24 cellular contexts compared by ENCODE assay signal in the genomic region with DNA sequence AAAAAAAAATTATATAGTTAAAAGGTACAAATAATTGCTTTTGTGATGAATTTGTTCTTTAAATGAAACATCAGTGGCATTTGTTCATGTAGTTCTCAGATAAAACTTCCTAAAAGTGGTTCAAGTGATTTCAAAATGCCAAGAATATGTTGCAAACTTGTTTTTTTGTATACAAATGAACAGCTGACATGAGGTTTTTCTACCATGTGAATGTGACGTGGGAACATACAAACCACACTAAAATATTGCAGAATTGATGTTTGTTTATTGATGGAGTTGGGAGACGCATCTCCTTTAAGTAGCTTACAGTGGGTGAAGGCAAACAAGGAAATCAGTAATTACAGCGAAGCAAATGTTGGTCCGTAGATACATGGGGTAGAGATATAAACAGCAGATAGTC.
"Had no signal": no experiment of that assay in that cellular context is flagged by ENCODE, and none has a peak within 500 bp of the region (broad histone marks: within the 10 kb centered on the region; RNA-seq: fewer than 3 reads in every experiment).

No MANE protein-coding gene starts in this region.

- H3K27me3 ChIP-seq: body of pancreas, foreskin keratinocyte, hepatocyte, left lung, uterus had no signal

- H3K27me3 Mint-ChIP-seq: activated naive CD8-positive, alpha-beta T cell treated with anti-CD3 and anti-CD28 coated beads, Interleukin-2, amount 50 U/mL, for 24 hours; natural killer cell treated with Interleukin-12 subunit alpha and Interleukin-12 subunit beta and Interleukin-15 and Interleukin-18, amount 100 ng/mL, for 72 hours; stimulated activated naive B cell treated with anti-CD40 and anti-IgM and Interleukin-4, amounts not matched to agents 10 μg/mL and 1 μg/mL and 100 μg/mL, for 72 hours; T-helper 17 cell had no signal

- H2AFZ ChIP-seq: hepatocyte, parathyroid adenoma had no signal

- H3K36me3 ChIP-seq: left lung, uterus had no signal

- H3K27ac Mint-ChIP-seq: activated naive CD8-positive, alpha-beta T cell treated with anti-CD3 and anti-CD28 coated beads, Interleukin-2, amount 50 U/mL, for 24 hours; natural killer cell treated with Interleukin-12 subunit alpha and Interleukin-12 subunit beta and Interleukin-15 and Interleukin-18, amount 100 ng/mL, for 72 hours; T-helper 17 cell had no signal

- H3K4me3 ChIP-seq: body of pancreas, hepatocyte, left lung, lung, uterus had no signal

- H3K4me1 ChIP-seq: body of pancreas, parathyroid adenoma, uterus had no signal

- H3K27ac ChIP-seq: body of pancreas, foreskin keratinocyte, hepatocyte, parathyroid adenoma, uterus had no signal

- H3K4me3 Mint-ChIP-seq: activated naive CD8-positive, alpha-beta T cell treated with anti-CD3 and anti-CD28 coated beads, Interleukin-2, amount 50 U/mL, for 24 hours; natural killer cell treated with Interleukin-12 subunit alpha and Interleukin-12 subunit beta and Interleukin-15 and Interleukin-18, amount 100 ng/mL, for 72 hours; stimulated activated naive B cell treated with anti-CD40 and anti-IgM and Interleukin-4, amounts not matched to agents 10 μg/mL and 1 μg/mL and 100 μg/mL, for 72 hours; T-helper 17 cell had no signal

- H3K36me3 Mint-ChIP-seq: natural killer cell treated with Interleukin-12 subunit alpha and Interleukin-12 subunit beta and Interleukin-15 and Interleukin-18, amount 100 ng/mL, for 72 hours had no signal

- H3K9me3 ChIP-seq: body of pancreas, left lung, uterus had no signal

- H3K9me3 Mint-ChIP-seq: activated naive CD8-positive, alpha-beta T cell treated with anti-CD3 and anti-CD28 coated beads, Interleukin-2, amount 50 U/mL, for 24 hours had no signal

- H3K9ac ChIP-seq: parathyroid adenoma had no signal

- DNase-seq: activated CD4-positive, alpha-beta T cell treated with anti-CD3 and anti-CD28 coated beads for 4 hours; activated CD4-positive, alpha-beta T cell treated with anti-CD3 and anti-CD28 coated beads, Interleukin-2, amount 50 U/mL, for 48 hours; activated CD4-positive, CD25-positive, alpha-beta regulatory T cell; activated CD8-positive, alpha-beta memory T cell treated with anti-CD3 and anti-CD28 coated beads, Interleukin-2, amount 50 U/mL, for 48 hours; activated naive CD4-positive, alpha-beta T cell treated with anti-CD3 and anti-CD28 coated beads, Interleukin-2, amount 50 U/mL, for 16 hours; activated naive CD8-positive, alpha-beta T cell treated with anti-CD3 and anti-CD28 coated beads, Interleukin-2, amount 50 U/mL, for 24 hours; activated T-cell treated with anti-CD3 and anti-CD28 coated beads, Interleukin-2, amount 50 U/mL, for 48 hours; dermis blood vessel endothelial cell; effector CD8-positive, alpha-beta T cell; erythroblast; foreskin keratinocyte; kidney glomerular epithelial cell; left lung; midbrain; right cardiac atrium; stimulated activated naive B cell treated with anti-CD40 and anti-IgM and Interleukin-4, amounts not matched to agents 10 μg/mL and 1 μg/mL and 100 μg/mL, for 72 hours; T-helper 17 cell; trophoblast cell; uterus had no signal

- H3K4me1 Mint-ChIP-seq: T-helper 17 cell had no signal

- H3K4me2 ChIP-seq: hepatocyte had no signal

- ATAC-seq: activated naive CD8-positive, alpha-beta T cell treated with anti-CD3 and anti-CD28 coated beads, Interleukin-2, amount 50 U/mL, for 24 hours; body of pancreas; foreskin keratinocyte; natural killer cell treated with Interleukin-12 subunit alpha and Interleukin-12 subunit beta and Interleukin-15 and Interleukin-18, amount 100 ng/mL, for 72 hours; right cardiac atrium; T-helper 17 cell had no signal
